Comparison of ENCODE assay signal across 1 cellular context in the genomic region with DNA sequence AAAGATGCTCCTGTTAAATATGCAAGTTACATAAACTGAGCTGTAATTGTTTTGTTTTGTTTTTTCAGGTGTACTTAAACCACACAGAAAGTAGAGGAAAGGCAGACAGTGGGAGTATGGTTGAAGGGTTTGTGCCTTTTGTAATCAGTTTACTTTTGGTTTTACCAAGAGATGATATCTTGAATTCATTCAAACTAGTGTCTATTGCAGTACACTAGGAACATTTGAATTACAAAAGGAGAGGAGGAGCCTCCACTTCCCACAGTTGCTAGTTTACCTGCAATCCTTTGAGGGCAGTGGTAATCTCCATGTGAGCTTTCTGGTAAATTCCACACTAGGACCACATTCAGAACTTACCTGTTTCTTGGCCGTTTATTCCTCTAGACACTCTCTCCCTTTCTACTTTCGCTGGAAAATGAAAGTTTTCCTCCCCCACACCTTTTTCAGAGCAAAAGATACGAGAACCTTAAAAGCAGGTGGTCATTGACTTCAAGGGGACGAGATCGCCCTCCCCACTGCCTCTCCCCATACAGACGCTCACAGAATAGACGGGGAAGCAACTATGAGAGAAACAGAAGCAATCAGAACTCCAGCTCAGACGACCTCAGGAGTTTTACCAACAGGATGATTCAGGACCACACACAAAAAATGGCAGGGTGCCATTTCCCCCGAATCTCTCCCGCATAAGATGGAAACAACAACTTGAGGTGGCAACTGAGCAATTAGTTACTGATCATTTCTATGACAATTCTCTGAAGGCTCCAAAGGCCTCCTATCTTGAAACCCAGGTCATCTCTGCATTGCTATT.
TF ChIP-seq lines count a peak whose summit lies in the region.

No MANE protein-coding gene starts in this region.

TF ChIP-seq in IMR-90, 13 proteins besides CTCF, POLR2A, EP300 and RAD21 (continued from another document):
- TF ChIP-seq MAZ (IDR thresholded peaks at IDR 0.05; ENCODE audit: borderline replicate concordance, low read depth, low read length) (no peak), USF2 (IDR thresholded peaks at IDR 0.05; ENCODE audit: low read depth, low read length) (no peak), FOS (IDR thresholded peaks at IDR 0.05; ENCODE audit: low read depth, low read length) (no peak)
